Comparison of ENCODE assay signal across 28 cellular contexts in genomic region chr20:10007747-10008146, GRCh38.
"Had no signal": no experiment of that assay in that cellular context is flagged by ENCODE, and none has a peak within 500 bp of the region (broad histone marks: within the 10 kb centered on the region; RNA-seq: fewer than 3 reads in every experiment).

No MANE protein-coding gene starts in this region.

- H3K36me3 Mint-ChIP-seq: activated naive CD4-positive, alpha-beta T cell treated with anti-CD3 and anti-CD28 coated beads, Interleukin-2, amount 50 U/mL, for 24 hours; brain had no signal

- H3K4me1 ChIP-seq: colonic mucosa, esophagus squamous epithelium, gastrocnemius medialis, heart left ventricle, psoas muscle had no signal

- H3K9me3 ChIP-seq: colonic mucosa, esophagus squamous epithelium, gastrocnemius medialis, heart left ventricle, pancreas, psoas muscle, thyroid gland had no signal

- H3K27ac Mint-ChIP-seq: activated CD8-positive, alpha-beta T cell treated with anti-CD3 and anti-CD28 coated beads, Interleukin-2, amount 10 ng/mL, durations not matched to agents 7 days and 5 days; activated naive CD4-positive, alpha-beta T cell treated with anti-CD3 and anti-CD28 coated beads, Interleukin-2, amount 50 U/mL, for 24 hours; activated T-helper 1 cell treated with anti-CD3 and anti-CD28 coated beads, Interleukin-12 subunit alpha, Interleukin-12 subunit beta, Interleukin-2, Interleukin-4 antibody, amounts not matched to agents 30 ng/mL and 10 ng/mL and 1 ng/mL, durations not matched to agents 14 hours and 24 hours and 36 hours; effector memory CD8-positive, alpha-beta T cell; nephron; stimulated activated naive CD8-positive, alpha-beta T cell treated with anti-CD3 and anti-CD28 coated beads, Interleukin-15, Interleukin-2, amounts not matched to agents 100 ng/mL and 50 ng/mL, for 24 hours had no signal

- H3K9me3 Mint-ChIP-seq: activated naive CD4-positive, alpha-beta T cell treated with anti-CD3 and anti-CD28 coated beads, Interleukin-2, amount 50 U/mL, for 24 hours; activated T-helper 1 cell treated with anti-CD3 and anti-CD28 coated beads, Interleukin-12 subunit alpha, Interleukin-12 subunit beta, Interleukin-2, Interleukin-4 antibody, amounts not matched to agents 30 ng/mL and 10 ng/mL and 1 ng/mL, durations not matched to agents 14 hours and 24 hours and 36 hours; effector memory CD8-positive, alpha-beta T cell; nephron; stimulated activated naive CD8-positive, alpha-beta T cell treated with anti-CD3 and anti-CD28 coated beads, Interleukin-15, Interleukin-2, amounts not matched to agents 100 ng/mL and 50 ng/mL, for 24 hours had no signal

- ATAC-seq: activated CD8-positive, alpha-beta T cell treated with anti-CD3 and anti-CD28 coated beads, Interleukin-2, amount 10 ng/mL, durations not matched to agents 7 days and 5 days; effector memory CD8-positive, alpha-beta T cell; gastrocnemius medialis; heart left ventricle; left ventricle myocardium superior; pancreas; psoas muscle; right cardiac atrium had no signal

- H3K27ac ChIP-seq: colonic mucosa, dorsolateral prefrontal cortex, esophagus squamous epithelium, gastrocnemius medialis, heart left ventricle, pancreas, psoas muscle, WERI-Rb-1 had no signal

- H3K4me3 Mint-ChIP-seq: activated CD8-positive, alpha-beta T cell treated with anti-CD3 and anti-CD28 coated beads, Interleukin-2, amount 10 ng/mL, durations not matched to agents 7 days and 5 days; activated naive CD4-positive, alpha-beta T cell treated with anti-CD3 and anti-CD28 coated beads, Interleukin-2, amount 50 U/mL, for 24 hours; activated T-helper 1 cell treated with anti-CD3 and anti-CD28 coated beads, Interleukin-12 subunit alpha, Interleukin-12 subunit beta, Interleukin-2, Interleukin-4 antibody, amounts not matched to agents 30 ng/mL and 10 ng/mL and 1 ng/mL, durations not matched to agents 14 hours and 24 hours and 36 hours; brain; effector memory CD8-positive, alpha-beta T cell; nephron; stimulated activated naive CD8-positive, alpha-beta T cell treated with anti-CD3 and anti-CD28 coated beads, Interleukin-15, Interleukin-2, amounts not matched to agents 100 ng/mL and 50 ng/mL, for 24 hours had no signal

- H3K36me3 ChIP-seq: colonic mucosa, esophagus squamous epithelium, gastrocnemius medialis, heart left ventricle, pancreas, thyroid gland, WERI-Rb-1 had no signal

- H3K4me1 Mint-ChIP-seq: activated naive CD4-positive, alpha-beta T cell treated with anti-CD3 and anti-CD28 coated beads, Interleukin-2, amount 50 U/mL, for 24 hours; brain had no signal

- H3K27me3 Mint-ChIP-seq: brain had no signal

- FAIRE-seq: islet of Langerhans, pancreas, TTC549 had no signal

- H3K4me3 ChIP-seq: colonic mucosa, dorsolateral prefrontal cortex, esophagus squamous epithelium, gastrocnemius medialis, heart left ventricle, pancreas, psoas muscle, thyroid gland had no signal

- H3K27me3 ChIP-seq: colonic mucosa, dorsolateral prefrontal cortex, esophagus squamous epithelium, gastrocnemius medialis, heart left ventricle, pancreas, thyroid gland had no signal

- DNase-seq: activated CD4-positive, alpha-beta T cell treated with anti-CD3 and anti-CD28 coated beads for 1 hour; activated CD4-positive, alpha-beta T cell treated with anti-CD3 and anti-CD28 coated beads, Interleukin-2, amount 50 U/mL, for 1 hour; activated CD8-positive, alpha-beta T cell treated with anti-CD3 and anti-CD28 coated beads, Interleukin-2, amount 10 ng/mL, durations not matched to agents 7 days and 5 days; activated gamma-delta T cell treated with Interleukin-2 at 50 U/mL for 16 hours; aorta; central memory CD4-positive, alpha-beta T cell; colonic mucosa; dorsolateral prefrontal cortex; effector memory CD8-positive, alpha-beta T cell; esophagus squamous epithelium; gastrocnemius medialis; heart left ventricle; left ventricle myocardium superior; mammary epithelial cell; pancreas; psoas muscle; right cardiac atrium; stimulated activated CD4-positive, alpha-beta T cell treated with anti-CD3 and anti-CD28 coated beads, Interleukin-4, amount 100 ng/mL, for 24 hours; substantia nigra; thyroid gland; WERI-Rb-1 had no signal
